Comparison of ENCODE assay signal across 21 cellular contexts in the genomic region with DNA sequence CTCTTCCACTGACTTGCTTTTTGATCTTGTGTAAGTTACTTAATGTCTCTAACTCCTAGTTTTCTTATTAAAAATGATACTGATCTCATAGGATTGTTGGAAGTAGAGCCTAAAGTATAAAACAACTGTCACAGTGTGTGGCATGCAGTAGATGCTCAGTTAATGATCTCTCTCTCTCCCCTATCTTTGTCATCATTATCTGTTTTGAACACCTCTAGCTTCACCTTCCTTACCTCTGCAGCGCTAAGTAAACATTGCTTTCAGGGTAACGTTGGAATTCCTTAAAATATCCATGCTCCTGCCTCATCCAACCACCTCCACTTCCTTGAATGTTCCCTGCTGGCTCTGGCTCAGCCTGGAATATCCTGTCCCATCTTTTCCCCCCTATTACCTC.
DNase-seq lines count a peak whose midpoint lies in the region; ATAC-seq and TF ChIP-seq lines count a peak whose summit lies in the region.
"Had no signal": no experiment of that assay in that cellular context is flagged by ENCODE, and none has a peak within 500 bp of the region (broad histone marks: within the 10 kb centered on the region; RNA-seq: fewer than 3 reads in every experiment).

No MANE protein-coding gene starts in this region.

- peaks cover 70% of the 10 kb centered on the region for H3K4me1 ChIP-seq in BLaER1
- peaks cover 42% of the 10 kb centered on the region for H3K4me1 ChIP-seq in CD8-positive, alpha-beta T cell (ENCODE audit: insufficient read depth, low read length)

- peaks cover 69% of the 10 kb centered on the region for H3K4me1 Mint-ChIP-seq in CD8-positive, alpha-beta T cell (ENCODE audit: low read depth)
- H3K4me1 Mint-ChIP-seq in activated CD8-positive, alpha-beta T cell treated with anti-CD3 and anti-CD28 coated beads, Interleukin-2, amount 10 ng/mL, durations not matched to agents 7 days and 5 days (ENCODE audit: low read depth): peaks cover 51% of the 10 kb centered on the region
- H3K4me1 Mint-ChIP-seq in natural killer cell treated with Interleukin-12 subunit alpha and Interleukin-12 subunit beta and Interleukin-15 and Interleukin-18, amount 100 ng/mL, for 72 hours (ENCODE audit: low read depth in 2 of 2): peaks cover 83 to 87% of the 10 kb centered on the region in 2 donors

- no peak for ATAC-seq in CD8-positive, alpha-beta T cell
- ATAC-seq in activated CD8-positive, alpha-beta T cell treated with anti-CD3 and anti-CD28 coated beads, Interleukin-2, amount 10 ng/mL, durations not matched to agents 7 days and 5 days: no peak
- ATAC-seq in natural killer cell treated with Interleukin-12 subunit alpha and Interleukin-12 subunit beta and Interleukin-15 and Interleukin-18, amount 100 ng/mL, for 72 hours: no peak
- ATAC-seq in GM18861 (IDR thresholded peaks at IDR 0.05; ENCODE audit: unreplicated experiment): no peak
- ATAC-seq: left colon had no signal

- no peaks in the 10 kb centered on the region for H3K27me3 ChIP-seq in BLaER1
- H3K27me3 ChIP-seq in CD8-positive, alpha-beta T cell (ENCODE audit: insufficient read depth, low read length): no peaks in the 10 kb centered on the region
- H3K27me3 ChIP-seq: ovary, thyroid gland had no signal

- no peaks in the 10 kb centered on the region for H3K9me3 Mint-ChIP-seq in CD8-positive, alpha-beta T cell
- no peaks in the 10 kb centered on the region for H3K9me3 Mint-ChIP-seq in activated CD8-positive, alpha-beta T cell treated with anti-CD3 and anti-CD28 coated beads, Interleukin-2, amount 10 ng/mL, durations not matched to agents 7 days and 5 days (ENCODE audit: insufficient read depth)
- H3K9me3 Mint-ChIP-seq in natural killer cell treated with Interleukin-12 subunit alpha and Interleukin-12 subunit beta and Interleukin-15 and Interleukin-18, amount 100 ng/mL, for 72 hours: no peaks in the 10 kb centered on the region
- H3K9me3 Mint-ChIP-seq: activated naive CD8-positive, alpha-beta T cell treated with anti-CD3 and anti-CD28 coated beads for 36 hours had no signal

- H3K9me3 ChIP-seq in BLaER1: no peaks in the 10 kb centered on the region
- no peaks in the 10 kb centered on the region for H3K9me3 ChIP-seq in CD8-positive, alpha-beta T cell (ENCODE audit: low read length)
- H3K9me3 ChIP-seq: ovary, thyroid gland had no signal

- DNase-seq in CD8-positive, alpha-beta T cell: no peak
- DNase-seq in activated CD8-positive, alpha-beta T cell treated with anti-CD3 and anti-CD28 coated beads, Interleukin-2, amount 10 ng/mL, durations not matched to agents 7 days and 5 days: no peak
- DNase-seq in natural killer cell treated with Interleukin-12 subunit alpha and Interleukin-12 subunit beta and Interleukin-15 and Interleukin-18, amount 100 ng/mL, for 72 hours (ENCODE audit: low spot score): no peak
- DNase-seq in stimulated activated CD4-positive, alpha-beta T cell treated with anti-CD3 and anti-CD28 coated beads, Interleukin-1b, Interleukin-23, amount 100 ng/mL, for 48 hours: no peak
- DNase-seq in HEK293T (ENCODE audit: extremely low spot score) (no peak), kidney glomerular epithelial cell (lab: John Stamatoyannopoulos, UW) (no peak)
- DNase-seq: activated CD4-positive, alpha-beta T cell treated with anti-CD3 and anti-CD28 coated beads, Interleukin-2, amount 50 U/mL, for 1 hour; activated naive CD8-positive, alpha-beta T cell treated with anti-CD3 and anti-CD28 coated beads for 36 hours; activated T-cell treated with anti-CD3 and anti-CD28 coated beads, Interleukin-2, amount 50 U/mL, for 1 hour; DMS53; effector memory CD4-positive, alpha-beta T cell; NCI-H1105; NCI-H526 treated with DMSO at 0.1 percent for 48 hours; stimulated activated CD4-positive, alpha-beta T cell treated with anti-CD3 and anti-CD28 coated beads, Interleukin-4, amount 100 ng/mL, for 24 hours had no signal

- no peaks in the 10 kb centered on the region for H4K20me1 ChIP-seq in BLaER1

- POLR2A ChIA-PET in CD8-positive, alpha-beta T cell (lab: Charles Lee): interaction anchor here (0.8 kb wide), 1 partner anchor 29 kb away, joined by 3 read pairs; no protein-coding TSS in a partner anchor
- POLR2A ChIA-PET in activated CD8-positive, alpha-beta T cell treated with anti-CD3 and anti-CD28 coated beads, Interleukin-2, amount 10 ng/mL, durations not matched to agents 7 days and 5 days (lab: Charles Lee): no interaction called here
- POLR2A ChIA-PET in HEK293T (lab: Yijun Ruan, JAX): no interaction called here

- H3K27ac Mint-ChIP-seq in CD8-positive, alpha-beta T cell: peak overlapping the region; percentile 74
- H3K27ac Mint-ChIP-seq in activated CD8-positive, alpha-beta T cell treated with anti-CD3 and anti-CD28 coated beads, Interleukin-2, amount 10 ng/mL, durations not matched to agents 7 days and 5 days: peak overlapping the region; percentile 8
- H3K27ac Mint-ChIP-seq in natural killer cell treated with Interleukin-12 subunit alpha and Interleukin-12 subunit beta and Interleukin-15 and Interleukin-18, amount 100 ng/mL, for 72 hours: peak overlapping the region; percentile 79 to 96
- H3K27ac Mint-ChIP-seq: B cell had no signal

- H3K9ac ChIP-seq in BLaER1: no peak overlapping the region

- intact Hi-C loops in CD8-positive, alpha-beta T cell (cut with DNase I, micrococcal nuclease): no loop called here

- peak overlapping the region; percentile 19; the same call in 1 of the 2 replicates for H3K27ac ChIP-seq in BLaER1
- no peak overlapping the region for H3K27ac ChIP-seq in CD8-positive, alpha-beta T cell (ENCODE audit: low read depth, low read length)
- H3K27ac ChIP-seq: ovary, SK-N-MC, thyroid gland had no signal

- no peaks in the 10 kb centered on the region for H3K36me3 ChIP-seq in BLaER1
- no peaks in the 10 kb centered on the region for H3K36me3 ChIP-seq in CD8-positive, alpha-beta T cell (ENCODE audit: insufficient read depth, low read length)
- H3K36me3 ChIP-seq: ovary, thyroid gland had no signal

- H3K27me3 Mint-ChIP-seq in CD8-positive, alpha-beta T cell (ENCODE audit: low read depth): no peaks in the 10 kb centered on the region
- no peaks in the 10 kb centered on the region for H3K27me3 Mint-ChIP-seq in activated CD8-positive, alpha-beta T cell treated with anti-CD3 and anti-CD28 coated beads, Interleukin-2, amount 10 ng/mL, durations not matched to agents 7 days and 5 days (ENCODE audit: low read depth)
- H3K27me3 Mint-ChIP-seq in natural killer cell treated with Interleukin-12 subunit alpha and Interleukin-12 subunit beta and Interleukin-15 and Interleukin-18, amount 100 ng/mL, for 72 hours: no peaks in the 10 kb centered on the region
- H3K27me3 Mint-ChIP-seq: activated naive CD8-positive, alpha-beta T cell treated with anti-CD3 and anti-CD28 coated beads for 36 hours; B cell had no signal

- TF ChIP-seq CTCF in CD8-positive, alpha-beta T cell (IDR thresholded peaks at IDR 0.05): no peak

- no peak overlapping the region for H3K4me3 ChIP-seq in BLaER1
- H3K4me3 ChIP-seq in CD8-positive, alpha-beta T cell (ENCODE audit: low read depth, low read length): no peak overlapping the region
- H3K4me3 ChIP-seq: ovary, SK-N-MC, thyroid gland had no signal

- peak overlapping the region; percentile 96 for H3K4me2 ChIP-seq in BLaER1

- H3K36me3 Mint-ChIP-seq in CD8-positive, alpha-beta T cell: peaks cover 10% of the 10 kb centered on the region
- H3K36me3 Mint-ChIP-seq in activated CD8-positive, alpha-beta T cell treated with anti-CD3 and anti-CD28 coated beads, Interleukin-2, amount 10 ng/mL, durations not matched to agents 7 days and 5 days (ENCODE audit: low read depth): peaks cover 10% of the 10 kb centered on the region
- no peaks in the 10 kb centered on the region for H3K36me3 Mint-ChIP-seq in natural killer cell treated with Interleukin-12 subunit alpha and Interleukin-12 subunit beta and Interleukin-15 and Interleukin-18, amount 100 ng/mL, for 72 hours

- H3K4me3 Mint-ChIP-seq in CD8-positive, alpha-beta T cell: no peak overlapping the region
- H3K4me3 Mint-ChIP-seq in activated CD8-positive, alpha-beta T cell treated with anti-CD3 and anti-CD28 coated beads, Interleukin-2, amount 10 ng/mL, durations not matched to agents 7 days and 5 days: no peak overlapping the region
- H3K4me3 Mint-ChIP-seq in natural killer cell treated with Interleukin-12 subunit alpha and Interleukin-12 subunit beta and Interleukin-15 and Interleukin-18, amount 100 ng/mL, for 72 hours: peak overlapping the region; percentile 20
- H3K4me3 Mint-ChIP-seq: activated naive CD8-positive, alpha-beta T cell treated with anti-CD3 and anti-CD28 coated beads for 36 hours; B cell had no signal

- CTCF ChIA-PET in CD8-positive, alpha-beta T cell (lab: Charles Lee): interaction anchor here (0.7 to 1.5 kb wide), 3 partner anchors 51 to 172 kb away, joined by 3 to 4 read pairs (median 3); no protein-coding TSS in a partner anchor
- CTCF ChIA-PET in activated CD8-positive, alpha-beta T cell treated with anti-CD3 and anti-CD28 coated beads, Interleukin-2, amount 10 ng/mL, durations not matched to agents 7 days and 5 days (lab: Charles Lee): interaction anchor here (0.7 to 1.4 kb wide), 2 partner anchors 8 to 128 kb away, joined by 3 read pairs; no protein-coding TSS in a partner anchor
- CTCF ChIA-PET in HEK293T (lab: Yijun Ruan, JAX): interaction anchor here (0.6 kb wide), 1 partner anchor 22 kb away, joined by 3 read pairs; no protein-coding TSS in a partner anchor

TF ChIP-seq in HEK293T, 16 proteins besides CTCF, POLR2A, EP300 and RAD21:
- TF ChIP-seq ELF4 (IDR thresholded peaks at IDR 0.05) (no peak), FOXM1 (IDR thresholded peaks at IDR 0.05; ENCODE audit: borderline replicate concordance) (no peak), LEF1 (IDR thresholded peaks at IDR 0.05; ENCODE audit: borderline replicate concordance) (no peak), ARNT (IDR thresholded peaks at IDR 0.05) (no peak), ZNF384 (IDR thresholded peaks at IDR 0.05) (no peak), CTBP1 (IDR thresholded peaks at IDR 0.05; ENCODE audit: borderline replicate concordance) (no peak), HDGF (IDR thresholded peaks at IDR 0.05; ENCODE audit: borderline replicate concordance) (no peak)
TF ChIP-seq in HEK293T: peak in this region for 0.

Comparison
In these comparisons a context has a peak if more than half of its experiments do, and no peak if none do; other contexts are left out.
1. H3K27ac Mint-ChIP-seq: peak in every context shown above with its lines; median percentile 88 in natural killer cell treated with Interleukin-12 subunit alpha and Interleukin-12 subunit beta and Interleukin-15 and Interleukin-18, amount 100 ng/mL, for 72 hours; 74 in CD8-positive, alpha-beta T cell; 8 in activated CD8-positive, alpha-beta T cell treated with anti-CD3 and anti-CD28 coated beads, Interleukin-2, amount 10 ng/mL, durations not matched to agents 7 days and 5 days.